ENCODE assay signal across 1 cellular context in the genomic region with DNA sequence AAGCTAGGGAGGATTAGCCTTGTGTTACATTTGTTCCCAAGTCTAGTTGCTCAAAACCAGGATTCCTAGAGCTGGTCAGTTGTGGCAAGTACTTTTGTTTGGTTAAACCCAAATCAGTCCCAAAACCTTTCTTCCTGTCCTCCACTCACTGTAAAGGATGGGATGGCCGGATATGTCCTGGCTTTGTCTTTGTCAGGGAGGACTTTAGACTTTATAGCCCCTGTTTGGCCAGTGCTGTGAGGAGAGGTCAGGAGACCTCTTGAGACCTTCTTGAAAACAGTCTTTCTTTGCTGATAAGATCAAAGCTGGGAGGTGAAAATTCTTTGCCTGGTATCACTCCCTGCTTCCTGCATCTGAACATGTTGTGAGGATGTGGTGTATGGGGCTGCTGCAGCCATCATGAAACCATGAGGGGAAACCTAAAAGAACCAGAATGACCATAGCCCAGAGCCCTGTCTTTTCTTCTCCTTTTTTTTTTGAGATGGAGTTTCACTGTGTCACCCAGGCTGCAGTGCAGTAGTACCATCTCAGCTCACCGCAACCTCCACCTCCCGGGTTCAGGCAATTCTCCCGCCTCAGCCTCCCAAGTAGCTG.
TF ChIP-seq lines count a peak whose summit lies in the region.

No MANE protein-coding gene starts in this region.

TF ChIP-seq in HepG2, 621 proteins besides CTCF, POLR2A, EP300 and RAD21 (continued from another document and continues in another):
- TF ChIP-seq, protein P1, sequence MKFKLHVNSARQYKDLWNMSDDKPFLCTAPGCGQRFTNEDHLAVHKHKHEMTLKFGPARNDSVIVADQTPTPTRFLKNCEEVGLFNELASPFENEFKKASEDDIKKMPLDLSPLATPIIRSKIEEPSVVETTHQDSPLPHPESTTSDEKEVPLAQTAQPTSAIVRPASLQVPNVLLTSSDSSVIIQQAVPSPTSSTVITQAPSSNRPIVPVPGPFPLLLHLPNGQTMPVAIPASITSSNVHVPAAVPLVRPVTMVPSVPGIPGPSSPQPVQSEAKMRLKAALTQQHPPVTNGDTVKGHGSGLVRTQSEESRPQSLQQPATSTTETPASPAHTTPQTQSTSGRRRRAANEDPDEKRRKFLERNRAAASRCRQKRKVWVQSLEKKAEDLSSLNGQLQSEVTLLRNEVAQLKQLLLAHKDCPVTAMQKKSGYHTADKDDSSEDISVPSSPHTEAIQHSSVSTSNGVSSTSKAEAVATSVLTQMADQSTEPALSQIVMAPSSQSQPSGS (CRISPR knock-in tag; IDR thresholded peaks at IDR 0.05) = 0 out of 2 replicates have a peak, but pooled peaks have one; percentile 23
- no peak for TF ChIP-seq MEIS2 (CRISPR knock-in tag; IDR thresholded peaks at IDR 0.05)
- TF ChIP-seq HNF4A (CRISPR knock-in tag; IDR thresholded peaks at IDR 0.05) = peak; percentile 84
- 0 out of 2 replicates have a peak, but pooled peaks have one; percentile 17 for TF ChIP-seq DRAP1 (CRISPR knock-in tag; IDR thresholded peaks at IDR 0.05)
- no peak for TF ChIP-seq PTBP1 (IDR thresholded peaks at IDR 0.05; ENCODE audit: low read depth, low read length, poor library complexity, severe bottlenecking)
- TF ChIP-seq SAP130 (CRISPR knock-in tag; IDR thresholded peaks at IDR 0.05; ENCODE audit: low read depth) = peak; percentile 46; the same call in 1 of the 2 replicates
- TF ChIP-seq AGO2 (optimal IDR thresholded peaks at IDR 0.05; ENCODE audit: low read depth, low read length) = no peak
- TF ChIP-seq ZNF280B (CRISPR knock-in tag; IDR thresholded peaks at IDR 0.05; ENCODE audit: borderline replicate concordance) = no peak
- peak; percentile 44; the same call in 1 of the 2 replicates for TF ChIP-seq PHF21A (CRISPR knock-in tag; IDR thresholded peaks at IDR 0.05)
- TF ChIP-seq, protein P2, sequence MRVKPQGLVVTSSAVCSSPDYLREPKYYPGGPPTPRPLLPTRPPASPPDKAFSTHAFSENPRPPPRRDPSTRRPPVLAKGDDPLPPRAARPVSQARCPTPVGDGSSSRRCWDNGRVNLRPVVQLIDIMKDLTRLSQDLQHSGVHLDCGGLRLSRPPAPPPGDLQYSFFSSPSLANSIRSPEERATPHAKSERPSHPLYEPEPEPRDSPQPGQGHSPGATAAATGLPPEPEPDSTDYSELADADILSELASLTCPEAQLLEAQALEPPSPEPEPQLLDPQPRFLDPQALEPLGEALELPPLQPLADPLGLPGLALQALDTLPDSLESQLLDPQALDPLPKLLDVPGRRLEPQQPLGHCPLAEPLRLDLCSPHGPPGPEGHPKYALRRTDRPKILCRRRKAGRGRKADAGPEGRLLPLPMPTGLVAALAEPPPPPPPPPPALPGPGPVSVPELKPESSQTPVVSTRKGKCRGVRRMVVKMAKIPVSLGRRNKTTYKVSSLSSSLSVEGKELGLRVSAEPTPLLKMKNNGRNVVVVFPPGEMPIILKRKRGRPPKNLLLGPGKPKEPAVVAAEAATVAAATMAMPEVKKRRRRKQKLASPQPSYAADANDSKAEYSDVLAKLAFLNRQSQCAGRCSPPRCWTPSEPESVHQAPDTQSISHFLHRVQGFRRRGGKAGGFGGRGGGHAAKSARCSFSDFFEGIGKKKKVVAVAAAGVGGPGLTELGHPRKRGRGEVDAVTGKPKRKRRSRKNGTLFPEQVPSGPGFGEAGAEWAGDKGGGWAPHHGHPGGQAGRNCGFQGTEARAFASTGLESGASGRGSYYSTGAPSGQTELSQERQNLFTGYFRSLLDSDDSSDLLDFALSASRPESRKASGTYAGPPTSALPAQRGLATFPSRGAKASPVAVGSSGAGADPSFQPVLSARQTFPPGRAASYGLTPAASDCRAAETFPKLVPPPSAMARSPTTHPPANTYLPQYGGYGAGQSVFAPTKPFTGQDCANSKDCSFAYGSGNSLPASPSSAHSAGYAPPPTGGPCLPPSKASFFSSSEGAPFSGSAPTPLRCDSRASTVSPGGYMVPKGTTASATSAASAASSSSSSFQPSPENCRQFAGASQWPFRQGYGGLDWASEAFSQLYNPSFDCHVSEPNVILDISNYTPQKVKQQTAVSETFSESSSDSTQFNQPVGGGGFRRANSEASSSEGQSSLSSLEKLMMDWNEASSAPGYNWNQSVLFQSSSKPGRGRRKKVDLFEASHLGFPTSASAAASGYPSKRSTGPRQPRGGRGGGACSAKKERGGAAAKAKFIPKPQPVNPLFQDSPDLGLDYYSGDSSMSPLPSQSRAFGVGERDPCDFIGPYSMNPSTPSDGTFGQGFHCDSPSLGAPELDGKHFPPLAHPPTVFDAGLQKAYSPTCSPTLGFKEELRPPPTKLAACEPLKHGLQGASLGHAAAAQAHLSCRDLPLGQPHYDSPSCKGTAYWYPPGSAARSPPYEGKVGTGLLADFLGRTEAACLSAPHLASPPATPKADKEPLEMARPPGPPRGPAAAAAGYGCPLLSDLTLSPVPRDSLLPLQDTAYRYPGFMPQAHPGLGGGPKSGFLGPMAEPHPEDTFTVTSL (CRISPR knock-in tag; IDR thresholded peaks at IDR 0.05; ENCODE audit: borderline replicate concordance) = peak; percentile 46; the same call in 1 of the 2 replicates
- TF ChIP-seq, protein P3, sequence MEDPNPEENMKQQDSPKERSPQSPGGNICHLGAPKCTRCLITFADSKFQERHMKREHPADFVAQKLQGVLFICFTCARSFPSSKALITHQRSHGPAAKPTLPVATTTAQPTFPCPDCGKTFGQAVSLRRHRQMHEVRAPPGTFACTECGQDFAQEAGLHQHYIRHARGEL (CRISPR knock-in tag; IDR thresholded peaks at IDR 0.05) = no peak
- no peak for TF ChIP-seq HOXA9 (CRISPR knock-in tag; IDR thresholded peaks at IDR 0.05; ENCODE audit: borderline replicate concordance)
- peak; percentile 56; the same call in 1 of the 2 replicates for TF ChIP-seq HNF4G (IDR thresholded peaks at IDR 0.05; ENCODE audit: borderline replicate concordance, low read depth, low read length)
- TF ChIP-seq HNF4G (CRISPR knock-in tag; IDR thresholded peaks at IDR 0.05; ENCODE audit: borderline replicate concordance, low read depth) = peak; percentile 82; the same call in 1 of the 2 replicates
- TF ChIP-seq ZNF556 (CRISPR knock-in tag; IDR thresholded peaks at IDR 0.05; ENCODE audit: borderline replicate concordance) = peak; percentile 28; the same call in 1 of the 2 replicates
- peak; percentile 43; the same call in 1 of the 2 replicates for TF ChIP-seq TCF7 (IDR thresholded peaks at IDR 0.05; ENCODE audit: low read depth)
- no peak for TF ChIP-seq ZNF704 (CRISPR knock-in tag; IDR thresholded peaks at IDR 0.05; ENCODE audit: borderline replicate concordance)
- TF ChIP-seq SRY (CRISPR knock-in tag; IDR thresholded peaks at IDR 0.05) = no peak
- TF ChIP-seq, protein P4, sequence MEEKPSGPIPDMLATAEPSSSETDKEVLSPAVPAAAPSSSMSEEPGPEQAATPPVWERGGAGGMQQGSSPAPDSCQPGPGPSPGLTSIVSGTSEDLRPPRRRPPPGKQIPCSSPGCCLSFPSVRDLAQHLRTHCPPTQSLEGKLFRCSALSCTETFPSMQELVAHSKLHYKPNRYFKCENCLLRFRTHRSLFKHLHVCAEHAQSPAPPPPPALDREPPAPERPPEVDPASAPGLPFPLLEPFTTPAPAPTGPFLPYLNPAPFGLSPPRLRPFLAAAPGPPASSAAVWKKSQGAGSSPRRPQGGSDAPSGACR (CRISPR knock-in tag; IDR thresholded peaks at IDR 0.05) = no peak
- TF ChIP-seq RCOR2 (CRISPR knock-in tag; IDR thresholded peaks at IDR 0.05) = peak; percentile 50; the same call in 1 of the 2 replicates
- TF ChIP-seq ATF4 (CRISPR knock-in tag; IDR thresholded peaks at IDR 0.05) = no peak
- no peak for TF ChIP-seq TAF1 (CRISPR knock-in tag; IDR thresholded peaks at IDR 0.05)
- no peak for TF ChIP-seq ZFP90 (CRISPR knock-in tag; IDR thresholded peaks at IDR 0.05; ENCODE audit: borderline replicate concordance)
- TF ChIP-seq SALL1 (CRISPR knock-in tag; IDR thresholded peaks at IDR 0.05) = peak; percentile 19; the same call in 1 of the 2 replicates
- no peak for TF ChIP-seq MTF2 (CRISPR knock-in tag; IDR thresholded peaks at IDR 0.05; ENCODE audit: borderline replicate concordance)
- TF ChIP-seq, protein P5, sequence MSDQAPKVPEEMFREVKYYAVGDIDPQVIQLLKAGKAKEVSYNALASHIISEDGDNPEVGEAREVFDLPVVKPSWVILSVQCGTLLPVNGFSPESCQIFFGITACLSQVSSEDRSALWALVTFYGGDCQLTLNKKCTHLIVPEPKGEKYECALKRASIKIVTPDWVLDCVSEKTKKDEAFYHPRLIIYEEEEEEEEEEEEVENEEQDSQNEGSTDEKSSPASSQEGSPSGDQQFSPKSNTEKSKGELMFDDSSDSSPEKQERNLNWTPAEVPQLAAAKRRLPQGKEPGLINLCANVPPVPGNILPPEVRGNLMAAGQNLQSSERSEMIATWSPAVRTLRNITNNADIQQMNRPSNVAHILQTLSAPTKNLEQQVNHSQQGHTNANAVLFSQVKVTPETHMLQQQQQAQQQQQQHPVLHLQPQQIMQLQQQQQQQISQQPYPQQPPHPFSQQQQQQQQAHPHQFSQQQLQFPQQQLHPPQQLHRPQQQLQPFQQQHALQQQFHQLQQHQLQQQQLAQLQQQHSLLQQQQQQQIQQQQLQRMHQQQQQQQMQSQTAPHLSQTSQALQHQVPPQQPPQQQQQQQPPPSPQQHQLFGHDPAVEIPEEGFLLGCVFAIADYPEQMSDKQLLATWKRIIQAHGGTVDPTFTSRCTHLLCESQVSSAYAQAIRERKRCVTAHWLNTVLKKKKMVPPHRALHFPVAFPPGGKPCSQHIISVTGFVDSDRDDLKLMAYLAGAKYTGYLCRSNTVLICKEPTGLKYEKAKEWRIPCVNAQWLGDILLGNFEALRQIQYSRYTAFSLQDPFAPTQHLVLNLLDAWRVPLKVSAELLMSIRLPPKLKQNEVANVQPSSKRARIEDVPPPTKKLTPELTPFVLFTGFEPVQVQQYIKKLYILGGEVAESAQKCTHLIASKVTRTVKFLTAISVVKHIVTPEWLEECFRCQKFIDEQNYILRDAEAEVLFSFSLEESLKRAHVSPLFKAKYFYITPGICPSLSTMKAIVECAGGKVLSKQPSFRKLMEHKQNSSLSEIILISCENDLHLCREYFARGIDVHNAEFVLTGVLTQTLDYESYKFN (CRISPR knock-in tag; conservative IDR thresholded peaks at IDR 0.05) = peak; percentile 75
- TF ChIP-seq HDAC2 (CRISPR knock-in tag; IDR thresholded peaks at IDR 0.05) = 0 out of 2 replicates have a peak, but pooled peaks have one; percentile 13
- TF ChIP-seq SOX6 (IDR thresholded peaks at IDR 0.05) = no peak
- TF ChIP-seq SOX6 (CRISPR knock-in tag; IDR thresholded peaks at IDR 0.05) = peak; percentile 78
- TF ChIP-seq, protein P6, sequence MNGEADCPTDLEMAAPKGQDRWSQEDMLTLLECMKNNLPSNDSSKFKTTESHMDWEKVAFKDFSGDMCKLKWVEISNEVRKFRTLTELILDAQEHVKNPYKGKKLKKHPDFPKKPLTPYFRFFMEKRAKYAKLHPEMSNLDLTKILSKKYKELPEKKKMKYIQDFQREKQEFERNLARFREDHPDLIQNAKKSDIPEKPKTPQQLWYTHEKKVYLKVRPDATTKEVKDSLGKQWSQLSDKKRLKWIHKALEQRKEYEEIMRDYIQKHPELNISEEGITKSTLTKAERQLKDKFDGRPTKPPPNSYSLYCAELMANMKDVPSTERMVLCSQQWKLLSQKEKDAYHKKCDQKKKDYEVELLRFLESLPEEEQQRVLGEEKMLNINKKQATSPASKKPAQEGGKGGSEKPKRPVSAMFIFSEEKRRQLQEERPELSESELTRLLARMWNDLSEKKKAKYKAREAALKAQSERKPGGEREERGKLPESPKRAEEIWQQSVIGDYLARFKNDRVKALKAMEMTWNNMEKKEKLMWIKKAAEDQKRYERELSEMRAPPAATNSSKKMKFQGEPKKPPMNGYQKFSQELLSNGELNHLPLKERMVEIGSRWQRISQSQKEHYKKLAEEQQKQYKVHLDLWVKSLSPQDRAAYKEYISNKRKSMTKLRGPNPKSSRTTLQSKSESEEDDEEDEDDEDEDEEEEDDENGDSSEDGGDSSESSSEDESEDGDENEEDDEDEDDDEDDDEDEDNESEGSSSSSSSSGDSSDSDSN (CRISPR knock-in tag; IDR thresholded peaks at IDR 0.05) = no peak
- TF ChIP-seq GLI4 (CRISPR knock-in tag; IDR thresholded peaks at IDR 0.05; ENCODE audit: borderline replicate concordance) = no peak
- TF ChIP-seq HNRNPUL1 (IDR thresholded peaks at IDR 0.05; ENCODE audit: low read depth, low read length) = no peak
- TF ChIP-seq DBP (CRISPR knock-in tag; IDR thresholded peaks at IDR 0.05; ENCODE audit: not compliant biosample characterization) = no peak
- no peak for TF ChIP-seq LCORL (IDR thresholded peaks at IDR 0.05)
- peak; percentile 66; the same call in 1 of the 2 replicates for TF ChIP-seq LCORL (CRISPR knock-in tag; IDR thresholded peaks at IDR 0.05)
- TF ChIP-seq RARA (CRISPR knock-in tag; IDR thresholded peaks at IDR 0.05) = peak; percentile 47
- peak; percentile 66 for TF ChIP-seq RXRB (CRISPR knock-in tag; IDR thresholded peaks at IDR 0.05; ENCODE audit: borderline replicate concordance)
